In the genomic region with DNA sequence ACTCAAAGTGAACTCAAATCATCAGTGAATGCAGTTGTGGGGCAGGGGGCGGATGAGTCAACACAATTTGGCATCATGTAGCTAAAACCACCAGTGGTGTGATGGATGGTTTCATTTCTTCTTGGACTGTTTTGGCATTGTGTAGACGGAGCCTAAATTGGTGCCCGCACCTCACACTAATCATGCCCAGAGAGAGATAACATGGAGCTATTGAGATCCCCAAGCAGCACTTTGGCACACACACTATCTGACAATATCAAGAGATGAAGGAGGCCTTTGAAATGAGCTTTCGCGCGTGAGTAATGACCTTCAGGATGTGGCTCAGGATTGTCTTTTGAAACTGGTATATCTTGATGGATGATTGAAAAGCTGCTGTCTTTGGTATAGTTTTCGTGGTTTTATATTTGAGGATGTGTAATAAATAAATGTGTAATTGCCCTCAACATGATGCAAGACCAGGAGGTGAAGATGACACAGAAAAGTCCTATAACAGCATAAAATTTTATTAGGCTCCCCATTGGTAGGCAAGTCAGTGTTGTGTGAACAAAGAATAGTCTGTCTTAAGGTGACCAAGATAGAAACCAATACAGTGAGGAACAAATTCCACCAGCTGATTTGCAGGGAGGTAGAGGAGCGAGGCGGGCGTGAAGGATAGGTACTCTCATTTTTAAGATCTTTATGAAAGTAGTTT, we compare ENCODE assay signal across 12 cellular contexts.
DNase-seq lines count a peak whose midpoint lies in the region; ATAC-seq and TF ChIP-seq lines count a peak whose summit lies in the region.
"Had no signal": no experiment of that assay in that cellular context is flagged by ENCODE, and none has a peak within 500 bp of the region (broad histone marks: within the 10 kb centered on the region; RNA-seq: fewer than 3 reads in every experiment).

No MANE protein-coding gene starts in this region.

- peak overlapping the region; percentile 16 for H3K27ac Mint-ChIP-seq in T-helper 2 cell treated with Interferon-gamma antibody and Interleukin-4, amounts not matched to agents 5 μg/mL and 100 μg/mL, for 36 hours
- peak overlapping the region in 3 of 9 donors; percentile 16 to 56 (median 20) for H3K27ac Mint-ChIP-seq in naive thymus-derived CD4-positive, alpha-beta T cell

- no peaks in the 10 kb centered on the region for H3K27me3 Mint-ChIP-seq in T-helper 2 cell treated with Interferon-gamma antibody and Interleukin-4, amounts not matched to agents 5 μg/mL and 100 μg/mL, for 36 hours (ENCODE audit: low read depth)
- H3K27me3 Mint-ChIP-seq in naive thymus-derived CD4-positive, alpha-beta T cell = no peaks in the 10 kb centered on the region

- H3K4me1 ChIP-seq in naive thymus-derived CD4-positive, alpha-beta T cell (ENCODE audit: control insufficient read depth in 2 of 2, insufficient read depth in 2 of 2, low read length in 2 of 2) = peaks cover 0 to 18% of the 10 kb centered on the region in 2 donors
- H3K4me1 ChIP-seq in ascending aorta (no peaks in the 10 kb centered on the region), body of pancreas (no peaks in the 10 kb centered on the region)
- H3K4me1 ChIP-seq: uterus had no signal

- H3K4me3 ChIP-seq in naive thymus-derived CD4-positive, alpha-beta T cell (ENCODE audit: low read length) = no peak overlapping the region
- H3K4me3 ChIP-seq in ascending aorta (no peak overlapping the region), body of pancreas (no peak overlapping the region)
- H3K4me3 ChIP-seq: coronary artery, uterus had no signal

- CTCF ChIA-PET in naive thymus-derived CD4-positive, alpha-beta T cell (lab: Charles Lee) = interaction anchor here (0.6 to 0.8 kb wide), 2 partner anchors 23 to 848 kb away, joined by 3 read pairs; no protein-coding TSS in a partner anchor

- H3K9me3 ChIP-seq in naive thymus-derived CD4-positive, alpha-beta T cell (ENCODE audit: control insufficient read depth in 2 of 3, low read length in 3 of 3) = no peaks in the 10 kb centered on the region
- H3K9me3 ChIP-seq in ascending aorta (no peaks in the 10 kb centered on the region), body of pancreas (no peaks in the 10 kb centered on the region)
- H3K9me3 ChIP-seq: uterus had no signal

- POLR2A ChIA-PET in naive thymus-derived CD4-positive, alpha-beta T cell (lab: Charles Lee) = interaction anchor here (0.7 kb wide), 1 partner anchor 338 kb away, joined by 3 read pairs; no protein-coding TSS in a partner anchor

- no peak for TF ChIP-seq POLR2A in body of pancreas (IDR thresholded peaks at IDR 0.05)

- intact Hi-C loops in naive thymus-derived CD4-positive, alpha-beta T cell (cut with micrococcal nuclease) = loop anchor here in 1 of 2 donors (5.0 kb wide), 2 partner anchors 69 to 174 kb away; partner anchors contain the start of gene TSHZ2
- intact Hi-C loops in ascending aorta (cut with DNase I) = no loop called here
- intact Hi-C loops in body of pancreas (cut with DNase I) = no loop called here

- peaks cover 5% of the 10 kb centered on the region for H3K9me3 Mint-ChIP-seq in T-helper 2 cell treated with Interferon-gamma antibody and Interleukin-4, amounts not matched to agents 5 μg/mL and 100 μg/mL, for 36 hours
- H3K9me3 Mint-ChIP-seq in naive thymus-derived CD4-positive, alpha-beta T cell = peaks cover 0 to 3% (median 0%) of the 10 kb centered on the region in 11 donors

- peak; percentile 61 for DNase-seq in stimulated activated naive CD4-positive, alpha-beta T cell treated with Interleukin-2 at 50 U/mL for 16 hours (lab: John Stamatoyannopoulos, UW)
- DNase-seq in stimulated activated naive CD4-positive, alpha-beta T cell (lab: John Stamatoyannopoulos, UW) = no peak
- peak; percentile 66 for DNase-seq in T-helper 2 cell treated with Interferon-gamma antibody and Interleukin-4, amounts not matched to agents 5 μg/mL and 100 μg/mL, for 36 hours (ENCODE audit: low spot score)
- DNase-seq in naive thymus-derived CD4-positive, alpha-beta T cell = peak in 2 of 9 donors; percentile 2 to 51
- no peak for DNase-seq in ascending aorta (ENCODE audit: low spot score in 2 of 2)
- DNase-seq in body of pancreas = no peak
- DNase-seq: DND-41, NCI-H1092, uterus had no signal

- H3K4me3 Mint-ChIP-seq in T-helper 2 cell treated with Interferon-gamma antibody and Interleukin-4, amounts not matched to agents 5 μg/mL and 100 μg/mL, for 36 hours = peak overlapping the region; percentile 6
- peak overlapping the region in 2 of 10 donors; percentile 14 to 51 for H3K4me3 Mint-ChIP-seq in naive thymus-derived CD4-positive, alpha-beta T cell

- H3K27ac ChIP-seq in naive thymus-derived CD4-positive, alpha-beta T cell (ENCODE audit: low read depth, low read length) = no peak overlapping the region
- H3K27ac ChIP-seq in ascending aorta (no peak overlapping the region), body of pancreas (no peak overlapping the region)
- H3K27ac ChIP-seq: coronary artery, uterus had no signal

- no peaks in the 10 kb centered on the region for H3K36me3 ChIP-seq in naive thymus-derived CD4-positive, alpha-beta T cell (ENCODE audit: control insufficient read depth in 2 of 3, insufficient read depth in 3 of 3, low read length in 3 of 3)
- H3K36me3 ChIP-seq in ascending aorta (no peaks in the 10 kb centered on the region), body of pancreas (replicated peaks in 1 of 2; ENCODE audit: insufficient read depth in 1 of 2, low read depth in 2 of 2) (no peaks in the 10 kb centered on the region)
- H3K36me3 ChIP-seq: uterus had no signal

- H3K27me3 ChIP-seq in naive thymus-derived CD4-positive, alpha-beta T cell (ENCODE audit: control insufficient read depth in 2 of 2, insufficient read depth in 2 of 2, low read length in 2 of 2) = no peaks in the 10 kb centered on the region
- no peaks in the 10 kb centered on the region for H3K27me3 ChIP-seq in ascending aorta
- H3K27me3 ChIP-seq in body of pancreas = no peaks in the 10 kb centered on the region
- H3K27me3 ChIP-seq: uterus had no signal

- H3K4me1 Mint-ChIP-seq in T-helper 2 cell treated with Interferon-gamma antibody and Interleukin-4, amounts not matched to agents 5 μg/mL and 100 μg/mL, for 36 hours (ENCODE audit: low read depth) = peaks cover 22% of the 10 kb centered on the region
- H3K4me1 Mint-ChIP-seq in naive thymus-derived CD4-positive, alpha-beta T cell = peaks cover 24 to 62% (median 54%) of the 10 kb centered on the region in 7 donors

- TF ChIP-seq CTCF in ascending aorta (IDR thresholded peaks at IDR 0.05) = no peak
- no peak for TF ChIP-seq CTCF in body of pancreas (IDR thresholded peaks at IDR 0.05)

- 81 to 82% methylated on average over 10 of the region's 10 CpGs for WGBS in body of pancreas, 2 donors

- peak; percentile 8 for ATAC-seq in naive thymus-derived CD4-positive, alpha-beta T cell
- no peak for ATAC-seq in HG03135 (IDR thresholded peaks at IDR 0.05; ENCODE audit: unreplicated experiment)
- no peak for ATAC-seq in GM18861 (IDR thresholded peaks at IDR 0.05; ENCODE audit: unreplicated experiment)
- ATAC-seq in body of pancreas = no peak

- peaks cover 2% of the 10 kb centered on the region for H3K36me3 Mint-ChIP-seq in T-helper 2 cell treated with Interferon-gamma antibody and Interleukin-4, amounts not matched to agents 5 μg/mL and 100 μg/mL, for 36 hours (ENCODE audit: low read depth)
- H3K36me3 Mint-ChIP-seq in naive thymus-derived CD4-positive, alpha-beta T cell = peaks cover under 1 to 16% (median 11%) of the 10 kb centered on the region in 5 donors

Comparison
In these comparisons a context has a peak if more than half of its experiments do, and no peak if none do; other contexts are left out.
1. DNase-seq: peak in stimulated activated naive CD4-positive, alpha-beta T cell treated with Interleukin-2 at 50 U/mL for 16 hours (single experiment) and T-helper 2 cell treated with Interferon-gamma antibody and Interleukin-4, amounts not matched to agents 5 μg/mL and 100 μg/mL, for 36 hours (single experiment); none in stimulated activated naive CD4-positive, alpha-beta T cell (0 of 6), ascending aorta (0 of 2) and body of pancreas (0 of 4).